In the genomic region with DNA sequence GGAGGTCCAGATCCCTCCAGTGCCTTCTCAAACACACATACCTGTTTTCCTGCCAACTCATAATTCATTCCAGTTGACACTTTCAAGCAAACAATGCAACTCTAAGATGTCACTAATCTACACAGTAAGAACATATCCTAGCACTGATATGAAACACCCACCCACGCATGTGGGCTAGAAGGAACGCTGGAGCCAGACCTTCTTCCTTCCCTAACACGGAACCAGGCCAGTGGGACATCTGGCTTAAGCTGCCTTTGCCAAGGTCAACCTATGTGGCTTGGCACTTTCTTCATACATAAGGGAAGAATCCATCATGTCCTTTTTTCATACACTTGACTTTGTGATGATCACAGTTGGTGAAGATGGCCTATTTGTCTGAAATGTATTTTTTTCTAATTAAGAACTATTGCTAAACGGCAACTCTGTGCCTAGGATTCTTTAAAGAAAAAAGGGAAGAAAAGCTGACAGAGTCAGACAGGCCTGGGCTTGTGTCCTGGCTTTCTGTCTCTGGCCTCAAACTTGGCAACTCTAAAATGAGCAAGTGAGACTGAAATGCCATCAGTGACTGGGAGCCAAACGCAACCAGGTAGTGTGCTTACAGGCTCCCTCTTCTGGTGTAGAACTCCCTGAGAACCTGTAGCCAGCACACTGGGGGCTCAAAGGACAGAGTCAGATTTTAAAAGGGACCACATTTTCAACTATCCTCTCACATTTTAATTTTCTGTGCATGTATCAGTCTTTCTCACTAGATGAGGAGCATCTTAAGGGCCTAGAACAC, we compare ENCODE assay signal across 20 cellular contexts.
DNase-seq lines count a peak whose midpoint lies in the region; ATAC-seq and TF ChIP-seq lines count a peak whose summit lies in the region.
"Had no signal": no experiment of that assay in that cellular context is flagged by ENCODE, and none has a peak within 500 bp of the region (broad histone marks: within the 10 kb centered on the region; RNA-seq: fewer than 3 reads in every experiment).

No MANE protein-coding gene starts in this region.

- H3K4me3 Mint-ChIP-seq in activated CD8-positive, alpha-beta T cell treated with anti-CD3 and anti-CD28 coated beads for 36 hours, result no peak overlapping the region
- H3K4me3 Mint-ChIP-seq: activated CD4-positive, alpha-beta memory T cell treated with anti-CD3 and anti-CD28 coated beads, Interleukin-2, amount 10 ng/mL, durations not matched to agents 7 days and 5 days; CD14-positive monocyte; type B pancreatic cell had no signal

- H3K27me3 Mint-ChIP-seq in activated CD8-positive, alpha-beta T cell treated with anti-CD3 and anti-CD28 coated beads for 36 hours, result peaks cover 12% of the 10 kb centered on the region
- H3K27me3 Mint-ChIP-seq: activated CD4-positive, alpha-beta memory T cell treated with anti-CD3 and anti-CD28 coated beads, Interleukin-2, amount 10 ng/mL, durations not matched to agents 7 days and 5 days had no signal

- H3K27ac Mint-ChIP-seq in activated CD8-positive, alpha-beta T cell treated with anti-CD3 and anti-CD28 coated beads for 36 hours, result no peak overlapping the region
- H3K27ac Mint-ChIP-seq: activated CD4-positive, alpha-beta memory T cell treated with anti-CD3 and anti-CD28 coated beads, Interleukin-2, amount 10 ng/mL, durations not matched to agents 7 days and 5 days; activated T-helper 2 cell treated with anti-CD3 and anti-CD28 coated beads, Interferon-gamma antibody, Interleukin-2, Interleukin-4, amounts not matched to agents 10 μg/mL and 5 μg/mL and 100 μg/mL, durations not matched to agents 14 hours and 24 hours and 36 hours; CD14-positive monocyte; type B pancreatic cell had no signal

- H3K4me1 ChIP-seq in left lung, result no peaks in the 10 kb centered on the region
- H3K4me1 ChIP-seq: SJCRH30 had no signal

- H3K36me3 ChIP-seq in MG63 (no peaks in the 10 kb centered on the region), left lung (no peaks in the 10 kb centered on the region)
- H3K36me3 ChIP-seq: SJCRH30 had no signal

- H3K36me3 Mint-ChIP-seq in activated CD8-positive, alpha-beta T cell treated with anti-CD3 and anti-CD28 coated beads for 36 hours (ENCODE audit: low read depth), result no peaks in the 10 kb centered on the region
- H3K36me3 Mint-ChIP-seq: CD14-positive monocyte, type B pancreatic cell had no signal

- H3K9me3 ChIP-seq in MG63 (no peaks in the 10 kb centered on the region), left lung (no peaks in the 10 kb centered on the region)
- H3K9me3 ChIP-seq: SJCRH30 had no signal

- H3K9me3 Mint-ChIP-seq in activated CD8-positive, alpha-beta T cell treated with anti-CD3 and anti-CD28 coated beads for 36 hours, result no peaks in the 10 kb centered on the region
- H3K9me3 Mint-ChIP-seq: activated CD4-positive, alpha-beta memory T cell treated with anti-CD3 and anti-CD28 coated beads, Interleukin-2, amount 10 ng/mL, durations not matched to agents 7 days and 5 days; activated T-helper 2 cell treated with anti-CD3 and anti-CD28 coated beads, Interferon-gamma antibody, Interleukin-2, Interleukin-4, amounts not matched to agents 10 μg/mL and 5 μg/mL and 100 μg/mL, durations not matched to agents 14 hours and 24 hours and 36 hours; type B pancreatic cell had no signal

- POLR2A ChIA-PET in activated CD8-positive, alpha-beta T cell treated with anti-CD3 and anti-CD28 coated beads for 36 hours (lab: Charles Lee), result no interaction called here

- TF ChIP-seq CTCF in left lung (IDR thresholded peaks at IDR 0.05), result no peak
- no peak for TF ChIP-seq CTCF in activated CD8-positive, alpha-beta T cell treated with anti-CD3 and anti-CD28 coated beads for 36 hours (IDR thresholded peaks at IDR 0.05)

- H3K4me3 ChIP-seq in MG63 (no peak overlapping the region), left lung (no peak overlapping the region)
- H3K4me3 ChIP-seq: dorsolateral prefrontal cortex, SJCRH30 had no signal

- DNase-seq in G401 (ENCODE audit: low spot score) (peak; percentile 6), MG63 (peak; percentile 83), astrocyte of the hippocampus (ENCODE audit: low read depth, low spot score) (peak; percentile 56), iPS-NIHi7 (ENCODE audit: extremely low spot score) (peak; percentile 48), NCI-H510A treated with DMSO at 0.1 percent for 48 hours (lab: John Stamatoyannopoulos, UW) (no peak), left lung (no peak), SKM-1 (lab: John Stamatoyannopoulos, UW; ENCODE audit: unreplicated experiment) (no peak)
- DNase-seq in activated CD8-positive, alpha-beta T cell treated with anti-CD3 and anti-CD28 coated beads for 36 hours, result no peak
- DNase-seq: activated CD4-positive, alpha-beta memory T cell treated with anti-CD3 and anti-CD28 coated beads, Interleukin-2, amount 10 ng/mL, durations not matched to agents 7 days and 5 days; anterior cingulate cortex; dorsolateral prefrontal cortex; kidney glomerular epithelial cell; NCI-H1417; NCI-H524; retina; SJCRH30; stimulated activated CD4-positive, alpha-beta T cell treated with anti-CD3 and anti-CD28 coated beads, Interleukin-2, amount 100 ng/mL, for 48 hours had no signal

- CTCF ChIA-PET in activated CD8-positive, alpha-beta T cell treated with anti-CD3 and anti-CD28 coated beads for 36 hours (lab: Charles Lee), result no interaction called here

- no peak for ATAC-seq in left lung
- ATAC-seq in activated CD8-positive, alpha-beta T cell treated with anti-CD3 and anti-CD28 coated beads for 36 hours, result no peak

- H3K27me3 ChIP-seq in MG63, result no peaks in the 10 kb centered on the region
- H3K27me3 ChIP-seq in left lung, result no peaks in the 10 kb centered on the region
- H3K27me3 ChIP-seq: dorsolateral prefrontal cortex had no signal

- intact Hi-C loops in left lung (cut with DNase I), result no loop called here
- intact Hi-C loops in activated CD8-positive, alpha-beta T cell treated with anti-CD3 and anti-CD28 coated beads for 36 hours (cut with micrococcal nuclease), result no loop called here

- H3K27ac ChIP-seq in left lung, result no peak overlapping the region
- H3K27ac ChIP-seq: SJCRH30 had no signal

- in situ Hi-C loops in G401 (cut with HindIII; ENCODE audit: low sequenced_read_pairs), result no loop called here

- no peaks in the 10 kb centered on the region for H3K4me1 Mint-ChIP-seq in activated CD8-positive, alpha-beta T cell treated with anti-CD3 and anti-CD28 coated beads for 36 hours (ENCODE audit: low read depth)
- H3K4me1 Mint-ChIP-seq: activated CD4-positive, alpha-beta memory T cell treated with anti-CD3 and anti-CD28 coated beads, Interleukin-2, amount 10 ng/mL, durations not matched to agents 7 days and 5 days; CD14-positive monocyte had no signal

Comparison
In these comparisons a context has a peak if more than half of its experiments do, and no peak if none do; other contexts are left out.
1. DNase-seq: peak in G401 (single experiment), MG63 (single experiment), astrocyte of the hippocampus (single experiment) and iPS-NIHi7 (single experiment); none in NCI-H510A treated with DMSO at 0.1 percent for 48 hours (single experiment), left lung (0 of 2), activated CD8-positive, alpha-beta T cell treated with anti-CD3 and anti-CD28 coated beads for 36 hours (single experiment) and SKM-1 (single experiment).